ENCODE assay signal across 21 cellular contexts in genomic region chr11:92962444-92962843, GRCh38. TPM values are rescaled to one million over a fixed set of nuclear protein-coding genes. Genes with fewer than 3 reads are reported as not detected.
A peak's percentile ranks its signal among the peaks of the same experiment; 100 is the strongest.
DNase-seq lines count a peak whose midpoint lies in the region; ATAC-seq and TF ChIP-seq lines count a peak whose summit lies in the region.
"Had no signal": no experiment of that assay in that cellular context is flagged by ENCODE, and none has a peak within 500 bp of the region (broad histone marks: within the 10 kb centered on the region; RNA-seq: fewer than 3 reads in every experiment).

No MANE protein-coding gene starts in this region.

- H3K36me3 Mint-ChIP-seq in activated T-helper 17 cell treated with anti-CD3 and anti-CD28 coated beads, Interleukin-2, amount 50 U/mL, for 72 hours (ENCODE audit: low read depth): no peaks in the 10 kb centered on the region
- no peaks in the 10 kb centered on the region for H3K36me3 Mint-ChIP-seq in glutamatergic neuron (ENCODE audit: unreplicated experiment)
- H3K36me3 Mint-ChIP-seq: CD4-positive, CD25-positive, alpha-beta regulatory T cell; CD8-positive, alpha-beta memory T cell had no signal

- H3K9me3 Mint-ChIP-seq in activated T-helper 17 cell treated with anti-CD3 and anti-CD28 coated beads, Interleukin-2, amount 50 U/mL, for 72 hours: no peaks in the 10 kb centered on the region
- H3K9me3 Mint-ChIP-seq in glutamatergic neuron (ENCODE audit: unreplicated experiment): no peaks in the 10 kb centered on the region

- H3K4me1 Mint-ChIP-seq in activated T-helper 17 cell treated with anti-CD3 and anti-CD28 coated beads, Interleukin-2, amount 50 U/mL, for 72 hours: no peaks in the 10 kb centered on the region
- no peaks in the 10 kb centered on the region for H3K4me1 Mint-ChIP-seq in glutamatergic neuron (ENCODE audit: low read depth, unreplicated experiment)
- H3K4me1 Mint-ChIP-seq: CD4-positive, CD25-positive, alpha-beta regulatory T cell; CD8-positive, alpha-beta memory T cell had no signal

- DNase-seq in NCI-H526 (lab: John Stamatoyannopoulos, UW) (peak; percentile 39 to 69), NCI-H526 treated with DMSO at 0.1 percent for 48 hours (lab: John Stamatoyannopoulos, UW) (peak; percentile 65), myocyte (ENCODE audit: low read depth) (peak; percentile 7), NCI-H1436 (lab: John Stamatoyannopoulos, UW) (no peak), glutamatergic neuron (no peak)
- DNase-seq in activated CD4-positive, alpha-beta T cell treated with anti-CD3 and anti-CD28 coated beads, Interleukin-2, amount 50 U/mL, for 4 hours: no peak
- DNase-seq: ACHN; BE2C; C1 segment of cervical spinal cord; CD4-positive, CD25-positive, alpha-beta regulatory T cell; CD8-positive, alpha-beta memory T cell; COR-L47; DMS 273 treated with DMSO at 0.1 percent for 48 hours; DMS53; DND-41; EL had no signal

- no peak overlapping the region for H3K4me3 Mint-ChIP-seq in activated T-helper 17 cell treated with anti-CD3 and anti-CD28 coated beads, Interleukin-2, amount 50 U/mL, for 72 hours
- no peak overlapping the region for H3K4me3 Mint-ChIP-seq in glutamatergic neuron (ENCODE audit: unreplicated experiment)
- H3K4me3 Mint-ChIP-seq: CD4-positive, CD25-positive, alpha-beta regulatory T cell; CD8-positive, alpha-beta memory T cell had no signal

- peak; percentile 34 for ATAC-seq in activated T-helper 17 cell treated with anti-CD3 and anti-CD28 coated beads, Interleukin-2, amount 50 U/mL, for 72 hours (replicated peaks)
- ATAC-seq: GM12878, HepG2 had no signal

- no peak overlapping the region for H3K27ac Mint-ChIP-seq in activated T-helper 17 cell treated with anti-CD3 and anti-CD28 coated beads, Interleukin-2, amount 50 U/mL, for 72 hours
- no peak overlapping the region for H3K27ac Mint-ChIP-seq in glutamatergic neuron (ENCODE audit: unreplicated experiment)
- H3K27ac Mint-ChIP-seq: CD4-positive, CD25-positive, alpha-beta regulatory T cell; CD8-positive, alpha-beta memory T cell had no signal

- peaks cover 8% of the 10 kb centered on the region for H3K27me3 Mint-ChIP-seq in activated T-helper 17 cell treated with anti-CD3 and anti-CD28 coated beads, Interleukin-2, amount 50 U/mL, for 72 hours
- H3K27me3 Mint-ChIP-seq in glutamatergic neuron (ENCODE audit: unreplicated experiment): peaks cover under 1% of the 10 kb centered on the region

- TF ChIP-seq CTCF in glutamatergic neuron (IDR thresholded peaks at IDR 0.05; ENCODE audit: partially characterized antibody, unreplicated experiment): no peak

RNA-seq across cellular contexts. Expression of gene MTNR1B, which starts 7.0 kb away (rescaled TPM):
- total RNA-seq in activated T-helper 17 cell treated with anti-CD3 and anti-CD28 coated beads, Interleukin-2, amount 50 U/mL, for 72 hours: not detected
- total RNA-seq in myocyte: not detected in 2 replicates
- polyA plus RNA-seq in myocyte (2012): not detected
- not detected for total RNA-seq in glutamatergic neuron (ENCODE audit: unreplicated experiment)
- total RNA-seq: CD4-positive, CD25-positive, alpha-beta regulatory T cell; CD8-positive, alpha-beta memory T cell; G401; GM12878; H1; HepG2 had no signal
- polyA plus RNA-seq: CD4-positive, CD25-positive, alpha-beta regulatory T cell; CD8-positive, alpha-beta memory T cell; GM12878; HepG2 had no signal

Comparison
In these comparisons a context has a peak if more than half of its experiments do, and no peak if none do; other contexts are left out.
1. DNase-seq: peak in NCI-H526 (2 of 2), NCI-H526 treated with DMSO at 0.1 percent for 48 hours (single experiment) and myocyte (single experiment); none in activated CD4-positive, alpha-beta T cell treated with anti-CD3 and anti-CD28 coated beads, Interleukin-2, amount 50 U/mL, for 4 hours (0 of 2), NCI-H1436 (single experiment) and glutamatergic neuron (single experiment).